Comparison of ENCODE assay signal across 8 cellular contexts in genomic region chr17:51260960-51261958, GRCh38. TPM values are rescaled to one million over a fixed set of nuclear protein-coding genes. Genes with fewer than 3 reads are reported as not detected.
A peak's percentile ranks its signal among the peaks of the same experiment; 100 is the strongest.
DNase-seq lines count a peak whose midpoint lies in the region; ATAC-seq and TF ChIP-seq lines count a peak whose summit lies in the region.

No MANE protein-coding gene starts in this region.

- TF ChIP-seq CTCF in WI38 (IDR thresholded peaks at IDR 0.05; ENCODE audit: low read depth, low read length) (no peak), kidney epithelial cell (IDR thresholded peaks at IDR 0.05; ENCODE audit: insufficient read depth, low read length, poor library complexity, severe bottlenecking) (no peak)

- peak overlapping the region; percentile 89 for H3K4me3 ChIP-seq in WI38 (ENCODE audit: low read depth, low read length)
- H3K4me3 ChIP-seq in kidney epithelial cell (ENCODE audit: low read depth, low read length) = peak overlapping the region; percentile 83

- DNase-seq in NCI-H2029 (lab: John Stamatoyannopoulos, UW) (peak; percentile 30), NCI-H2029 treated with DMSO at 0.1 percent for 48 hours (lab: John Stamatoyannopoulos, UW) (no peak), NCI-H128 (lab: John Stamatoyannopoulos, UW; ENCODE audit: unreplicated experiment) (peak; percentile 28), kidney epithelial cell (ENCODE audit: low read depth) (no peak)
- DNase-seq in central memory CD4-positive, alpha-beta T cell = peak; percentile 77
- peak; percentile 46 to 72 (median 56) for DNase-seq in stimulated activated CD4-positive, alpha-beta T cell treated with anti-CD3 and anti-CD28 coated beads, Interleukin-1b, Interleukin-23, amount 100 ng/mL, for 24 hours (ENCODE audit: low read depth in 4 of 4, low spot score in 1 of 4)

- H3K27me3 ChIP-seq in kidney epithelial cell (ENCODE audit: control insufficient read depth, insufficient read depth, low read length) = no peaks in the 10 kb centered on the region

- no peaks in the 10 kb centered on the region for H3K36me3 ChIP-seq in kidney epithelial cell (ENCODE audit: control insufficient read depth, insufficient read depth, low read length)

- peak; percentile 65 for ATAC-seq in HG02798 (IDR thresholded peaks at IDR 0.05; ENCODE audit: poor library complexity, unreplicated experiment)

RNA-seq across cellular contexts. Expression of gene UTP18, which starts 0.9 kb away (rescaled TPM):
- total RNA-seq in kidney epithelial cell = 40.9 and 43.1 TPM in 2 replicates

RNA-seq across cellular contexts. Expression of gene MBTD1, which starts 1.4 kb away (rescaled TPM):
- total RNA-seq in kidney epithelial cell = 7.8 and 8.8 TPM in 2 replicates

Comparison
In these comparisons a context has a peak if more than half of its experiments do, and no peak if none do; other contexts are left out.
1. DNase-seq: peak in NCI-H2029 (single experiment), NCI-H128 (single experiment), central memory CD4-positive, alpha-beta T cell (single experiment) and stimulated activated CD4-positive, alpha-beta T cell treated with anti-CD3 and anti-CD28 coated beads, Interleukin-1b, Interleukin-23, amount 100 ng/mL, for 24 hours (4 of 4); none in NCI-H2029 treated with DMSO at 0.1 percent for 48 hours (single experiment) and kidney epithelial cell (single experiment).